11 cellular contexts compared by ENCODE assay signal in genomic region chr9:130660683-130661460, GRCh38. TPM values are rescaled to one million over a fixed set of nuclear protein-coding genes. Genes with fewer than 3 reads are reported as not detected.
A peak's percentile ranks its signal among the peaks of the same experiment; 100 is the strongest.
DNase-seq lines count a peak whose midpoint lies in the region; ATAC-seq and TF ChIP-seq lines count a peak whose summit lies in the region.
"Had no signal": no experiment of that assay in that cellular context is flagged by ENCODE, and none has a peak within 500 bp of the region (broad histone marks: within the 10 kb centered on the region; RNA-seq: fewer than 3 reads in every experiment).

No MANE protein-coding gene starts in this region.

- peak overlapping the region; percentile 46 to 55 for H3K4me3 ChIP-seq in ascending aorta
- peak overlapping the region; percentile 46; the same call in 1 of the 2 replicates for H3K4me3 ChIP-seq in iPS-20b (ENCODE audit: low read length)
- H3K4me3 ChIP-seq in naive thymus-derived CD4-positive, alpha-beta T cell (ENCODE audit: low read length), result no peak overlapping the region

- no peak overlapping the region for H3K9ac ChIP-seq in iPS-20b (ENCODE audit: low read depth, low read length)

- DNase-seq in DMS 273 (lab: John Stamatoyannopoulos, UW; ENCODE audit: unreplicated experiment), result peak; percentile 79
- DNase-seq in DMS 273 treated with DMSO at 0.1 percent for 48 hours (lab: John Stamatoyannopoulos, UW), result no peak
- no peak for DNase-seq in ascending aorta (ENCODE audit: low spot score in 2 of 2)
- DNase-seq in stimulated activated naive B cell treated with anti-CD40 and anti-IgM and Interleukin-4, amounts not matched to agents 10 μg/mL and 1 μg/mL and 100 μg/mL, for 72 hours, result no peak
- DNase-seq in immature natural killer cell, result no peak
- no peak for DNase-seq in naive thymus-derived CD4-positive, alpha-beta T cell
- DNase-seq: caudate nucleus had no signal

- intact Hi-C loops in ascending aorta (cut with DNase I), result no loop called here
- intact Hi-C loops in naive thymus-derived CD4-positive, alpha-beta T cell (cut with micrococcal nuclease), result no loop called here

- H3K27me3 ChIP-seq in ascending aorta (peaks cover 45% of the 10 kb centered on the region), iPS-20b (ENCODE audit: insufficient read depth, low read length) (peaks cover 100% of the 10 kb centered on the region)
- peaks cover 3 to 32% of the 10 kb centered on the region in 2 donors for H3K27me3 ChIP-seq in naive thymus-derived CD4-positive, alpha-beta T cell (ENCODE audit: control insufficient read depth in 2 of 2, insufficient read depth in 2 of 2, low read length in 2 of 2)

- peak in 1 of 2 donors; percentile 24 for ATAC-seq in stimulated activated naive B cell treated with anti-CD40 and anti-IgM and Interleukin-4, amounts not matched to agents 10 μg/mL and 1 μg/mL and 100 μg/mL, for 72 hours (replicated peaks)
- ATAC-seq in HG03460 (IDR thresholded peaks at IDR 0.05; ENCODE audit: unreplicated experiment), result no peak
- no peak for ATAC-seq in naive thymus-derived CD4-positive, alpha-beta T cell

- H3K9me3 ChIP-seq in ascending aorta, result no peaks in the 10 kb centered on the region
- H3K9me3 ChIP-seq in iPS-20b (ENCODE audit: insufficient read depth, low read depth, low read length), result peaks cover 11% of the 10 kb centered on the region
- no peaks in the 10 kb centered on the region for H3K9me3 ChIP-seq in naive thymus-derived CD4-positive, alpha-beta T cell (ENCODE audit: control insufficient read depth in 2 of 3, low read length in 3 of 3)

- peak overlapping the region; percentile 56 to 78 for H3K4me3 Mint-ChIP-seq in stimulated activated naive B cell treated with anti-CD40 and anti-IgM and Interleukin-4, amounts not matched to agents 10 μg/mL and 1 μg/mL and 100 μg/mL, for 72 hours
- H3K4me3 Mint-ChIP-seq in immature natural killer cell, result no peak overlapping the region
- H3K4me3 Mint-ChIP-seq in naive thymus-derived CD4-positive, alpha-beta T cell, result peak overlapping the region in 2 of 10 donors; percentile 27 to 91

- H3K4me1 ChIP-seq in ascending aorta, result peaks cover 3 to 47% of the 10 kb centered on the region in 2 donors
- no peaks in the 10 kb centered on the region; the same call in 1 of the 2 replicates for H3K4me1 ChIP-seq in iPS-20b (ENCODE audit: insufficient read depth, low read length)
- peaks cover 6 to 18% of the 10 kb centered on the region in 2 donors for H3K4me1 ChIP-seq in naive thymus-derived CD4-positive, alpha-beta T cell (ENCODE audit: control insufficient read depth in 2 of 2, insufficient read depth in 2 of 2, low read length in 2 of 2)

- no peak for TF ChIP-seq CTCF in ascending aorta (IDR thresholded peaks at IDR 0.05)

- H3K4me1 Mint-ChIP-seq in stimulated activated naive B cell treated with anti-CD40 and anti-IgM and Interleukin-4, amounts not matched to agents 10 μg/mL and 1 μg/mL and 100 μg/mL, for 72 hours, result peaks cover 26 to 57% of the 10 kb centered on the region in 2 donors
- H3K4me1 Mint-ChIP-seq in immature natural killer cell, result peaks cover 5% of the 10 kb centered on the region in 2 donors
- H3K4me1 Mint-ChIP-seq in naive thymus-derived CD4-positive, alpha-beta T cell, result peaks cover 11 to 32% (median 23%) of the 10 kb centered on the region in 7 donors

- CTCF ChIA-PET in naive thymus-derived CD4-positive, alpha-beta T cell (lab: Charles Lee), result no interaction called here

- no peak overlapping the region for H3K27ac ChIP-seq in ascending aorta
- no peak overlapping the region for H3K27ac ChIP-seq in iPS-20b (ENCODE audit: low read length)
- H3K27ac ChIP-seq in naive thymus-derived CD4-positive, alpha-beta T cell (ENCODE audit: low read depth, low read length), result no peak overlapping the region
- H3K27ac ChIP-seq: 22Rv1 had no signal

- no peaks in the 10 kb centered on the region for H3K36me3 ChIP-seq in ascending aorta
- no peaks in the 10 kb centered on the region for H3K36me3 ChIP-seq in iPS-20b (ENCODE audit: insufficient read depth, low read depth, low read length)
- H3K36me3 ChIP-seq in naive thymus-derived CD4-positive, alpha-beta T cell (ENCODE audit: control insufficient read depth in 2 of 3, insufficient read depth in 3 of 3, low read length in 3 of 3), result no peaks in the 10 kb centered on the region

- POLR2A ChIA-PET in naive thymus-derived CD4-positive, alpha-beta T cell (lab: Charles Lee), result interaction anchor here (0.6 kb wide), 1 partner anchor 123 kb away, joined by 3 read pairs; no protein-coding TSS in a partner anchor

- H3K27ac Mint-ChIP-seq in stimulated activated naive B cell treated with anti-CD40 and anti-IgM and Interleukin-4, amounts not matched to agents 10 μg/mL and 1 μg/mL and 100 μg/mL, for 72 hours, result peak overlapping the region; percentile 65
- H3K27ac Mint-ChIP-seq in immature natural killer cell, result no peak overlapping the region
- no peak overlapping the region for H3K27ac Mint-ChIP-seq in naive thymus-derived CD4-positive, alpha-beta T cell
- H3K27ac Mint-ChIP-seq: mesothelial cell of epicardium had no signal

- H3K9me3 Mint-ChIP-seq in stimulated activated naive B cell treated with anti-CD40 and anti-IgM and Interleukin-4, amounts not matched to agents 10 μg/mL and 1 μg/mL and 100 μg/mL, for 72 hours, result no peaks in the 10 kb centered on the region
- no peaks in the 10 kb centered on the region for H3K9me3 Mint-ChIP-seq in immature natural killer cell
- H3K9me3 Mint-ChIP-seq in naive thymus-derived CD4-positive, alpha-beta T cell, result peaks cover 0 to 1% (median 0%) of the 10 kb centered on the region in 11 donors
- H3K9me3 Mint-ChIP-seq: mesothelial cell of epicardium had no signal

- H3K36me3 Mint-ChIP-seq in stimulated activated naive B cell treated with anti-CD40 and anti-IgM and Interleukin-4, amounts not matched to agents 10 μg/mL and 1 μg/mL and 100 μg/mL, for 72 hours, result peaks cover 1 to 6% of the 10 kb centered on the region in 2 donors
- no peaks in the 10 kb centered on the region for H3K36me3 Mint-ChIP-seq in immature natural killer cell
- peaks cover 0 to 4% (median 0%) of the 10 kb centered on the region in 5 donors for H3K36me3 Mint-ChIP-seq in naive thymus-derived CD4-positive, alpha-beta T cell

- H3K27me3 Mint-ChIP-seq in stimulated activated naive B cell treated with anti-CD40 and anti-IgM and Interleukin-4, amounts not matched to agents 10 μg/mL and 1 μg/mL and 100 μg/mL, for 72 hours, result peaks cover 62 to 97% of the 10 kb centered on the region in 2 donors
- peaks cover 20 to 24% (median 23%) of the 10 kb centered on the region in 3 donors for H3K27me3 Mint-ChIP-seq in immature natural killer cell (ENCODE audit: low read depth in 3 of 3)
- H3K27me3 Mint-ChIP-seq in naive thymus-derived CD4-positive, alpha-beta T cell, result peaks cover 49 to 77% (median 65%) of the 10 kb centered on the region in 5 donors

RNA-seq across cellular contexts. Expression of gene PRDM12, which starts 3.5 kb away (rescaled TPM):
- total RNA-seq in ascending aorta, result not detected
- 1 to 10 TPM in 1 of 3 donors, not detected in 2; 1.0 TPM for polyA plus RNA-seq in immature natural killer cell
- not detected for total RNA-seq in naive thymus-derived CD4-positive, alpha-beta T cell
- under 1 TPM in 1 of 2 donors, not detected in 1; 0.07 TPM for polyA plus RNA-seq in naive thymus-derived CD4-positive, alpha-beta T cell
- total RNA-seq: mesothelial cell of epicardium had no signal

RNA-seq across cellular contexts. Expression of gene EXOSC2, which starts 32.7 kb away (rescaled TPM):
- 20.6 TPM for total RNA-seq in ascending aorta
- polyA plus RNA-seq in immature natural killer cell, result 10 to 100 TPM; 12.9 to 27.4 (median 20.0) TPM
- total RNA-seq in naive thymus-derived CD4-positive, alpha-beta T cell, result 10 to 100 TPM; 44.2 to 60.7 (median 59.5) TPM
- polyA plus RNA-seq in naive thymus-derived CD4-positive, alpha-beta T cell, result 10 to 100 TPM; 31.4 to 39.9 TPM

Comparison
In these comparisons a context has a peak if more than half of its experiments do, and no peak if none do; other contexts are left out.
1. H3K4me3 Mint-ChIP-seq: peak in stimulated activated naive B cell treated with anti-CD40 and anti-IgM and Interleukin-4, amounts not matched to agents 10 μg/mL and 1 μg/mL and 100 μg/mL, for 72 hours (2 of 2); none in immature natural killer cell (0 of 5).